Comparison of ENCODE assay signal across 28 cellular contexts in the genomic region with DNA sequence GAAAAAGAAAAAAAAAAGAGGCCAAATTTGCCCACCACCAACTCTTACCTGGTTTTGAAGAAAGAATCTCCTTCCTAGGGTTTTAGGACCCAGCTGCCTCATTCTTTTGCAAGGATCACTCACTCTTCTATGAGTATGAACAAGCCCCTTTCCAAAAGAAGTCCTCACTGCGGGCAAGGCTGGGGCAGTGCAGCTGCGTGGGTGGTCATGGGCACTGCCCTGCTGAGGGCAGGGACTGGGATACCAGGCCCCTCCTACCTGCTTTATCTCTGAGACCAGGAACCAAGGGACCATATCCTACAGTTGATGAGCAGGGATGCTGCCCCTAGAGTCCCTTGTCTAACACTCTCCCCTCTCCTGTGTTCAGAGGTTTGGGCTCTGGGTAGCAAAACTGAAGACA. TPM values are rescaled to one million over a fixed set of nuclear protein-coding genes. Genes with fewer than 3 reads are reported as not detected.
"Had no signal": no experiment of that assay in that cellular context is flagged by ENCODE, and none has a peak within 500 bp of the region (broad histone marks: within the 10 kb centered on the region; RNA-seq: fewer than 3 reads in every experiment).

No MANE protein-coding gene starts in this region.

- H3K4me3 Mint-ChIP-seq: central memory CD8-positive, alpha-beta T cell had no signal

- H3K27me3 ChIP-seq: esophagus squamous epithelium, gastroesophageal sphincter, heart right ventricle, sigmoid colon, vagina had no signal

- H3K36me3 ChIP-seq: esophagus squamous epithelium, heart right ventricle, sigmoid colon, vagina had no signal

- H3K9me3 Mint-ChIP-seq: activated naive CD8-positive, alpha-beta T cell treated with anti-CD3 and anti-CD28 coated beads for 36 hours; activated T-cell treated with anti-CD3 and anti-CD28 coated beads, Interleukin-2, amount 50 U/mL, for 24 hours; central memory CD8-positive, alpha-beta T cell; effector memory CD8-positive, alpha-beta T cell; naive B cell; stimulated activated naive B cell treated with anti-CD40 and anti-IgM and Interleukin-4, amounts not matched to agents 10 μg/mL and 1 μg/mL and 100 μg/mL, for 72 hours; WTC11 had no signal

- H3K4me2 ChIP-seq: smooth muscle cell had no signal

- H3K4me3 ChIP-seq: esophagus squamous epithelium, smooth muscle cell, vagina had no signal

- H3K36me3 Mint-ChIP-seq: activated naive CD8-positive, alpha-beta T cell treated with anti-CD3 and anti-CD28 coated beads for 36 hours; naive B cell; stimulated activated naive B cell treated with anti-CD40 and anti-IgM and Interleukin-4, amounts not matched to agents 10 μg/mL and 1 μg/mL and 100 μg/mL, for 72 hours; WTC11 had no signal

- H3K9me3 ChIP-seq: esophagus squamous epithelium, gastroesophageal sphincter, heart right ventricle, sigmoid colon, vagina had no signal

- H3K27ac ChIP-seq: esophagus squamous epithelium, gastroesophageal sphincter, heart right ventricle, vagina had no signal

- DNase-seq: activated CD4-positive, alpha-beta T cell treated with anti-CD3 and anti-CD28 coated beads for 36 hours; activated CD4-positive, alpha-beta T cell treated with anti-CD3 and anti-CD28 coated beads, Interleukin-2, amount 50 U/mL, for 4 hours; activated CD8-positive, alpha-beta memory T cell treated with anti-CD3 and anti-CD28 coated beads for 24 hours; activated CD8-positive, alpha-beta memory T cell treated with anti-CD3 and anti-CD28 coated beads, Interleukin-2, amount 50 U/mL, for 4 hours; activated naive CD4-positive, alpha-beta T cell treated with Interleukin-2 at 50 U/mL for 16 hours; activated naive CD8-positive, alpha-beta T cell treated with anti-CD3 and anti-CD28 coated beads for 36 hours; activated T-cell treated with anti-CD3 and anti-CD28 coated beads, Interleukin-2, amount 50 U/mL, for 24 hours; effector memory CD8-positive, alpha-beta T cell; esophagus squamous epithelium; heart right ventricle; islet precursor cell; left cardiac atrium; mesenchymal stem cell; naive B cell; retina; sigmoid colon; stimulated activated CD4-positive, alpha-beta T cell treated with anti-CD3 and anti-CD28 coated beads, Interleukin-15, amount 100 ng/mL, for 24 hours; stimulated activated naive B cell treated with anti-CD40 and anti-IgM and Interleukin-4, amounts not matched to agents 10 μg/mL and 1 μg/mL and 100 μg/mL, for 72 hours had no signal

- H3K27ac Mint-ChIP-seq: activated CD4-positive, alpha-beta T cell treated with anti-CD3 and anti-CD28 coated beads for 36 hours; activated naive CD8-positive, alpha-beta T cell treated with anti-CD3 and anti-CD28 coated beads for 36 hours; activated T-cell treated with anti-CD3 and anti-CD28 coated beads, Interleukin-2, amount 50 U/mL, for 24 hours; naive B cell; stimulated activated naive B cell treated with anti-CD40 and anti-IgM and Interleukin-4, amounts not matched to agents 10 μg/mL and 1 μg/mL and 100 μg/mL, for 72 hours; WTC11 had no signal

- H3K27me3 Mint-ChIP-seq: activated CD4-positive, alpha-beta T cell treated with anti-CD3 and anti-CD28 coated beads for 36 hours; activated naive CD8-positive, alpha-beta T cell treated with anti-CD3 and anti-CD28 coated beads for 36 hours; activated T-cell treated with anti-CD3 and anti-CD28 coated beads, Interleukin-2, amount 50 U/mL, for 24 hours; central memory CD8-positive, alpha-beta T cell; effector memory CD8-positive, alpha-beta T cell; naive B cell; stimulated activated naive B cell treated with anti-CD40 and anti-IgM and Interleukin-4, amounts not matched to agents 10 μg/mL and 1 μg/mL and 100 μg/mL, for 72 hours had no signal

- ATAC-seq: activated CD4-positive, alpha-beta T cell treated with anti-CD3 and anti-CD28 coated beads for 36 hours; effector memory CD8-positive, alpha-beta T cell; gastroesophageal sphincter; heart right ventricle; left cardiac atrium; stimulated activated naive B cell treated with anti-CD40 and anti-IgM and Interleukin-4, amounts not matched to agents 10 μg/mL and 1 μg/mL and 100 μg/mL, for 72 hours; WTC11 had no signal

RNA-seq across cellular contexts. Expression of a gene that starts 20.6 kb away (rescaled TPM):
- total RNA-seq: activated CD4-positive, alpha-beta T cell treated with anti-CD3 and anti-CD28 coated beads for 36 hours; activated naive CD8-positive, alpha-beta T cell treated with anti-CD3 and anti-CD28 coated beads for 36 hours; astrocyte; dermis microvascular lymphatic vessel endothelial cell; lower leg skin; smooth muscle cell; temporal lobe; vagina had no signal
- polyA plus RNA-seq: neural cell, smooth muscle cell had no signal
